In the genomic region with DNA sequence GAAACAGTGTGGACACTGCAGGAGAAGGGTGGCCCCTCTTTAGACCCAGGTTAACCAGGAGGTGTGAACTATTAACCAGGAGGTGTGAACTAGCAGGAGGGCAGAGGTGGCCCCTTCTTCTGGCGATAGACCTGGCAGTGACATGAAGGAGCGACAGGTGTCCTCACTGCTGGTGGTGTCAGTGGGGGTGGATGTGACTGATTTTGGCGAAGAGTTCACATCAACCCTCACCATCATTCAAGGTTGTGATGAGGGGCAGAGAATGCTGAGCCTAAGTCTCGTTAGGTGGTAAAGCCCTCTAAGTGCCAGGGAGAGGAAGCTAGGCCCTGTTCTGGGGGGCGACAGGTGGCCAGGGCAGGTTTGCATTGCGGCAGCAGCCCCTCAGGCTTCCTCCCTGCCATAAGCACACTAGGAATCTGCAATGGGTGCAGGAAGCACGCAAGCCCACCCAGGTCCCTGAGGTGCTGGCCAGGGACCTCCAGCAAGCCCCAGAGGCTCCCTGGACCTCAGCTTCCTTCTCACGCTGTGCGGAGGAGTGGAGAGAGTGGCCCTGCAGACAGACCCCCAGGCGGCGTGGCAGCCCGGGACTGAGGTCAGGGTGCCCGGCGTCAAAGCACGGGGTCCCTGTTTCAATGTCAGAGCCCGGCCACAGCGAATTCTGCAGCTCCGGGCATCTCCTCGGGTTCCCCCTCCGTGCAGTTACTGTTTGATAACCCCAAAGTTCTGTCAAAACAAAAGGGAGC, we compare ENCODE assay signal across 1 cellular context.
TF ChIP-seq lines count a peak whose summit lies in the region.

No MANE protein-coding gene starts in this region.

TF ChIP-seq in H1, 55 proteins besides CTCF, POLR2A, EP300 and RAD21:
- TF ChIP-seq, protein P1, sequence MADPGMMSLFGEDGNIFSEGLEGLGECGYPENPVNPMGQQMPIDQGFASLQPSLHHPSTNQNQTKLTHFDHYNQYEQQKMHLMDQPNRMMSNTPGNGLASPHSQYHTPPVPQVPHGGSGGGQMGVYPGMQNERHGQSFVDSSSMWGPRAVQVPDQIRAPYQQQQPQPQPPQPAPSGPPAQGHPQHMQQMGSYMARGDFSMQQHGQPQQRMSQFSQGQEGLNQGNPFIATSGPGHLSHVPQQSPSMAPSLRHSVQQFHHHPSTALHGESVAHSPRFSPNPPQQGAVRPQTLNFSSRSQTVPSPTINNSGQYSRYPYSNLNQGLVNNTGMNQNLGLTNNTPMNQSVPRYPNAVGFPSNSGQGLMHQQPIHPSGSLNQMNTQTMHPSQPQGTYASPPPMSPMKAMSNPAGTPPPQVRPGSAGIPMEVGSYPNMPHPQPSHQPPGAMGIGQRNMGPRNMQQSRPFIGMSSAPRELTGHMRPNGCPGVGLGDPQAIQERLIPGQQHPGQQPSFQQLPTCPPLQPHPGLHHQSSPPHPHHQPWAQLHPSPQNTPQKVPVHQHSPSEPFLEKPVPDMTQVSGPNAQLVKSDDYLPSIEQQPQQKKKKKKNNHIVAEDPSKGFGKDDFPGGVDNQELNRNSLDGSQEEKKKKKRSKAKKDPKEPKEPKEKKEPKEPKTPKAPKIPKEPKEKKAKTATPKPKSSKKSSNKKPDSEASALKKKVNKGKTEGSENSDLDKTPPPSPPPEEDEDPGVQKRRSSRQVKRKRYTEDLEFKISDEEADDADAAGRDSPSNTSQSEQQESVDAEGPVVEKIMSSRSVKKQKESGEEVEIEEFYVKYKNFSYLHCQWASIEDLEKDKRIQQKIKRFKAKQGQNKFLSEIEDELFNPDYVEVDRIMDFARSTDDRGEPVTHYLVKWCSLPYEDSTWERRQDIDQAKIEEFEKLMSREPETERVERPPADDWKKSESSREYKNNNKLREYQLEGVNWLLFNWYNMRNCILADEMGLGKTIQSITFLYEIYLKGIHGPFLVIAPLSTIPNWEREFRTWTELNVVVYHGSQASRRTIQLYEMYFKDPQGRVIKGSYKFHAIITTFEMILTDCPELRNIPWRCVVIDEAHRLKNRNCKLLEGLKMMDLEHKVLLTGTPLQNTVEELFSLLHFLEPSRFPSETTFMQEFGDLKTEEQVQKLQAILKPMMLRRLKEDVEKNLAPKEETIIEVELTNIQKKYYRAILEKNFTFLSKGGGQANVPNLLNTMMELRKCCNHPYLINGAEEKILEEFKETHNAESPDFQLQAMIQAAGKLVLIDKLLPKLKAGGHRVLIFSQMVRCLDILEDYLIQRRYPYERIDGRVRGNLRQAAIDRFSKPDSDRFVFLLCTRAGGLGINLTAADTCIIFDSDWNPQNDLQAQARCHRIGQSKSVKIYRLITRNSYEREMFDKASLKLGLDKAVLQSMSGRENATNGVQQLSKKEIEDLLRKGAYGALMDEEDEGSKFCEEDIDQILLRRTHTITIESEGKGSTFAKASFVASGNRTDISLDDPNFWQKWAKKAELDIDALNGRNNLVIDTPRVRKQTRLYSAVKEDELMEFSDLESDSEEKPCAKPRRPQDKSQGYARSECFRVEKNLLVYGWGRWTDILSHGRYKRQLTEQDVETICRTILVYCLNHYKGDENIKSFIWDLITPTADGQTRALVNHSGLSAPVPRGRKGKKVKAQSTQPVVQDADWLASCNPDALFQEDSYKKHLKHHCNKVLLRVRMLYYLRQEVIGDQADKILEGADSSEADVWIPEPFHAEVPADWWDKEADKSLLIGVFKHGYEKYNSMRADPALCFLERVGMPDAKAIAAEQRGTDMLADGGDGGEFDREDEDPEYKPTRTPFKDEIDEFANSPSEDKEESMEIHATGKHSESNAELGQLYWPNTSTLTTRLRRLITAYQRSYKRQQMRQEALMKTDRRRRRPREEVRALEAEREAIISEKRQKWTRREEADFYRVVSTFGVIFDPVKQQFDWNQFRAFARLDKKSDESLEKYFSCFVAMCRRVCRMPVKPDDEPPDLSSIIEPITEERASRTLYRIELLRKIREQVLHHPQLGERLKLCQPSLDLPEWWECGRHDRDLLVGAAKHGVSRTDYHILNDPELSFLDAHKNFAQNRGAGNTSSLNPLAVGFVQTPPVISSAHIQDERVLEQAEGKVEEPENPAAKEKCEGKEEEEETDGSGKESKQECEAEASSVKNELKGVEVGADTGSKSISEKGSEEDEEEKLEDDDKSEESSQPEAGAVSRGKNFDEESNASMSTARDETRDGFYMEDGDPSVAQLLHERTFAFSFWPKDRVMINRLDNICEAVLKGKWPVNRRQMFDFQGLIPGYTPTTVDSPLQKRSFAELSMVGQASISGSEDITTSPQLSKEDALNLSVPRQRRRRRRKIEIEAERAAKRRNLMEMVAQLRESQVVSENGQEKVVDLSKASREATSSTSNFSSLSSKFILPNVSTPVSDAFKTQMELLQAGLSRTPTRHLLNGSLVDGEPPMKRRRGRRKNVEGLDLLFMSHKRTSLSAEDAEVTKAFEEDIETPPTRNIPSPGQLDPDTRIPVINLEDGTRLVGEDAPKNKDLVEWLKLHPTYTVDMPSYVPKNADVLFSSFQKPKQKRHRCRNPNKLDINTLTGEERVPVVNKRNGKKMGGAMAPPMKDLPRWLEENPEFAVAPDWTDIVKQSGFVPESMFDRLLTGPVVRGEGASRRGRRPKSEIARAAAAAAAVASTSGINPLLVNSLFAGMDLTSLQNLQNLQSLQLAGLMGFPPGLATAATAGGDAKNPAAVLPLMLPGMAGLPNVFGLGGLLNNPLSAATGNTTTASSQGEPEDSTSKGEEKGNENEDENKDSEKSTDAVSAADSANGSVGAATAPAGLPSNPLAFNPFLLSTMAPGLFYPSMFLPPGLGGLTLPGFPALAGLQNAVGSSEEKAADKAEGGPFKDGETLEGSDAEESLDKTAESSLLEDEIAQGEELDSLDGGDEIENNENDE (IDR thresholded peaks at IDR 0.05; ENCODE audit: insufficient replicate concordance, low read length): no peak
- TF ChIP-seq POLR2AphosphoS5 (IDR thresholded peaks at IDR 0.05; ENCODE audit: low read depth, low read length): 0 out of 2 replicates have a peak, but pooled peaks have one; percentile 30
- no peak for TF ChIP-seq MAFK (IDR thresholded peaks at IDR 0.05; ENCODE audit: low read depth, low read length)
